Comparison of ENCODE assay signal across 1 cellular context in genomic region chr1:15152318-15153183, GRCh38.
TF ChIP-seq lines count a peak whose summit lies in the region.

No MANE protein-coding gene starts in this region.

TF ChIP-seq in HepG2, 621 proteins besides CTCF, POLR2A, EP300 and RAD21 (continued from another document):
- TF ChIP-seq, protein P1, sequence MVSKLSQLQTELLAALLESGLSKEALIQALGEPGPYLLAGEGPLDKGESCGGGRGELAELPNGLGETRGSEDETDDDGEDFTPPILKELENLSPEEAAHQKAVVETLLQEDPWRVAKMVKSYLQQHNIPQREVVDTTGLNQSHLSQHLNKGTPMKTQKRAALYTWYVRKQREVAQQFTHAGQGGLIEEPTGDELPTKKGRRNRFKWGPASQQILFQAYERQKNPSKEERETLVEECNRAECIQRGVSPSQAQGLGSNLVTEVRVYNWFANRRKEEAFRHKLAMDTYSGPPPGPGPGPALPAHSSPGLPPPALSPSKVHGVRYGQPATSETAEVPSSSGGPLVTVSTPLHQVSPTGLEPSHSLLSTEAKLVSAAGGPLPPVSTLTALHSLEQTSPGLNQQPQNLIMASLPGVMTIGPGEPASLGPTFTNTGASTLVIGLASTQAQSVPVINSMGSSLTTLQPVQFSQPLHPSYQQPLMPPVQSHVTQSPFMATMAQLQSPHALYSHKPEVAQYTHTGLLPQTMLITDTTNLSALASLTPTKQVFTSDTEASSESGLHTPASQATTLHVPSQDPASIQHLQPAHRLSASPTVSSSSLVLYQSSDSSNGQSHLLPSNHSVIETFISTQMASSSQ (IDR thresholded peaks at IDR 0.05; ENCODE audit: low read depth), result no peak
- TF ChIP-seq, protein P1 (CRISPR knock-in tag; IDR thresholded peaks at IDR 0.05; ENCODE audit: borderline replicate concordance), result peak; percentile 34; the same call in 1 of the 2 replicates
- TF ChIP-seq ZMYM4 (CRISPR knock-in tag; IDR thresholded peaks at IDR 0.05) (no peak), SRSF4 (IDR thresholded peaks at IDR 0.05; ENCODE audit: low read depth, low read length, poor library complexity, severe bottlenecking) (no peak), NR2F6 (IDR thresholded peaks at IDR 0.05) (peak; percentile 59), NR2F6 (CRISPR knock-in tag; IDR thresholded peaks at IDR 0.05) (peak; percentile 55; the same call in 1 of the 2 replicates), MEIS2 (CRISPR knock-in tag; IDR thresholded peaks at IDR 0.05) (peak; percentile 31), SRSF9 (IDR thresholded peaks at IDR 0.05; ENCODE audit: borderline replicate concordance, insufficient read depth, low read depth, low read length, poor library complexity, severe bottlenecking) (no peak), ZNF574 (CRISPR knock-in tag; IDR thresholded peaks at IDR 0.05) (peak; percentile 53; the same call in 1 of the 2 replicates), SMC3 (IDR thresholded peaks at IDR 0.05; ENCODE audit: low read length) (peak; percentile 59), E2F1 (CRISPR knock-in tag; IDR thresholded peaks at IDR 0.05) (0 out of 2 replicates have a peak, but pooled peaks have one; percentile 43), SIX4 (CRISPR knock-in tag; IDR thresholded peaks at IDR 0.05) (no peak), FOXA3 (CRISPR knock-in tag; IDR thresholded peaks at IDR 0.05) (peak; percentile 69), HOXA3 (CRISPR knock-in tag; IDR thresholded peaks at IDR 0.05) (peak; percentile 8; the same call in 1 of the 2 replicates), ZNF670 (CRISPR knock-in tag; IDR thresholded peaks at IDR 0.05; ENCODE audit: borderline replicate concordance) (no peak), GATAD2A (CRISPR knock-in tag; IDR thresholded peaks at IDR 0.05) (peak; percentile 66), RBFOX2 (IDR thresholded peaks at IDR 0.05; ENCODE audit: low read depth, low read length) (peak; percentile 85), WIZ (CRISPR knock-in tag; IDR thresholded peaks at IDR 0.05) (no peak)
- TF ChIP-seq, protein P2, sequence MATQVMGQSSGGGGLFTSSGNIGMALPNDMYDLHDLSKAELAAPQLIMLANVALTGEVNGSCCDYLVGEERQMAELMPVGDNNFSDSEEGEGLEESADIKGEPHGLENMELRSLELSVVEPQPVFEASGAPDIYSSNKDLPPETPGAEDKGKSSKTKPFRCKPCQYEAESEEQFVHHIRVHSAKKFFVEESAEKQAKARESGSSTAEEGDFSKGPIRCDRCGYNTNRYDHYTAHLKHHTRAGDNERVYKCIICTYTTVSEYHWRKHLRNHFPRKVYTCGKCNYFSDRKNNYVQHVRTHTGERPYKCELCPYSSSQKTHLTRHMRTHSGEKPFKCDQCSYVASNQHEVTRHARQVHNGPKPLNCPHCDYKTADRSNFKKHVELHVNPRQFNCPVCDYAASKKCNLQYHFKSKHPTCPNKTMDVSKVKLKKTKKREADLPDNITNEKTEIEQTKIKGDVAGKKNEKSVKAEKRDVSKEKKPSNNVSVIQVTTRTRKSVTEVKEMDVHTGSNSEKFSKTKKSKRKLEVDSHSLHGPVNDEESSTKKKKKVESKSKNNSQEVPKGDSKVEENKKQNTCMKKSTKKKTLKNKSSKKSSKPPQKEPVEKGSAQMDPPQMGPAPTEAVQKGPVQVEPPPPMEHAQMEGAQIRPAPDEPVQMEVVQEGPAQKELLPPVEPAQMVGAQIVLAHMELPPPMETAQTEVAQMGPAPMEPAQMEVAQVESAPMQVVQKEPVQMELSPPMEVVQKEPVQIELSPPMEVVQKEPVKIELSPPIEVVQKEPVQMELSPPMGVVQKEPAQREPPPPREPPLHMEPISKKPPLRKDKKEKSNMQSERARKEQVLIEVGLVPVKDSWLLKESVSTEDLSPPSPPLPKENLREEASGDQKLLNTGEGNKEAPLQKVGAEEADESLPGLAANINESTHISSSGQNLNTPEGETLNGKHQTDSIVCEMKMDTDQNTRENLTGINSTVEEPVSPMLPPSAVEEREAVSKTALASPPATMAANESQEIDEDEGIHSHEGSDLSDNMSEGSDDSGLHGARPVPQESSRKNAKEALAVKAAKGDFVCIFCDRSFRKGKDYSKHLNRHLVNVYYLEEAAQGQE (IDR thresholded peaks at IDR 0.05; ENCODE audit: borderline replicate concordance in 1 of 2, low read depth in 1 of 2, low read length in 2 of 2), result peak in 1 of 2 experiments; percentile 47; a peak in 2 of 4 replicates
- TF ChIP-seq, protein P3, sequence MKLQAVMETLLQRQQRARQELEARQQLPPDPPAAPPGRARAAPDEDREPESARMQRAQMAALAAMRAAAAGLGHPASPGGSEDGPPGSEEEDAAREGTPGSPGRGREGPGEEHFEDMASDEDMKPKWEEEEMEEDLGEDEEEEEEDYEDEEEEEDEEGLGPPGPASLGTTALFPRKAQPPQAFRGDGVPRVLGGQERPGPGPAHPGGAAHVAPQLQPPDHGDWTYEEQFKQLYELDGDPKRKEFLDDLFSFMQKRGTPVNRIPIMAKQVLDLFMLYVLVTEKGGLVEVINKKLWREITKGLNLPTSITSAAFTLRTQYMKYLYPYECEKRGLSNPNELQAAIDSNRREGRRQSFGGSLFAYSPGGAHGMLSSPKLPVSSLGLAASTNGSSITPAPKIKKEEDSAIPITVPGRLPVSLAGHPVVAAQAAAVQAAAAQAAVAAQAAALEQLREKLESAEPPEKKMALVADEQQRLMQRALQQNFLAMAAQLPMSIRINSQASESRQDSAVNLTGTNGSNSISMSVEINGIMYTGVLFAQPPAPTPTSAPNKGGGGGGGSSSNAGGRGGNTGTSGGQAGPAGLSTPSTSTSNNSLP (IDR thresholded peaks at IDR 0.05; ENCODE audit: low read depth, low read length), result 0 out of 2 replicates have a peak, but pooled peaks have one; percentile 32
- TF ChIP-seq, protein P4, sequence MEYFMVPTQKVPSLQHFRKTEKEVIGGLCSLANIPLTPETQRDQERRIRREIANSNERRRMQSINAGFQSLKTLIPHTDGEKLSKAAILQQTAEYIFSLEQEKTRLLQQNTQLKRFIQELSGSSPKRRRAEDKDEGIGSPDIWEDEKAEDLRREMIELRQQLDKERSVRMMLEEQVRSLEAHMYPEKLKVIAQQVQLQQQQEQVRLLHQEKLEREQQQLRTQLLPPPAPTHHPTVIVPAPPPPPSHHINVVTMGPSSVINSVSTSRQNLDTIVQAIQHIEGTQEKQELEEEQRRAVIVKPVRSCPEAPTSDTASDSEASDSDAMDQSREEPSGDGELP (IDR thresholded peaks at IDR 0.05; ENCODE audit: borderline replicate concordance, low read depth), result peak; percentile 62; the same call in 1 of the 2 replicates
- TF ChIP-seq, protein P5, sequence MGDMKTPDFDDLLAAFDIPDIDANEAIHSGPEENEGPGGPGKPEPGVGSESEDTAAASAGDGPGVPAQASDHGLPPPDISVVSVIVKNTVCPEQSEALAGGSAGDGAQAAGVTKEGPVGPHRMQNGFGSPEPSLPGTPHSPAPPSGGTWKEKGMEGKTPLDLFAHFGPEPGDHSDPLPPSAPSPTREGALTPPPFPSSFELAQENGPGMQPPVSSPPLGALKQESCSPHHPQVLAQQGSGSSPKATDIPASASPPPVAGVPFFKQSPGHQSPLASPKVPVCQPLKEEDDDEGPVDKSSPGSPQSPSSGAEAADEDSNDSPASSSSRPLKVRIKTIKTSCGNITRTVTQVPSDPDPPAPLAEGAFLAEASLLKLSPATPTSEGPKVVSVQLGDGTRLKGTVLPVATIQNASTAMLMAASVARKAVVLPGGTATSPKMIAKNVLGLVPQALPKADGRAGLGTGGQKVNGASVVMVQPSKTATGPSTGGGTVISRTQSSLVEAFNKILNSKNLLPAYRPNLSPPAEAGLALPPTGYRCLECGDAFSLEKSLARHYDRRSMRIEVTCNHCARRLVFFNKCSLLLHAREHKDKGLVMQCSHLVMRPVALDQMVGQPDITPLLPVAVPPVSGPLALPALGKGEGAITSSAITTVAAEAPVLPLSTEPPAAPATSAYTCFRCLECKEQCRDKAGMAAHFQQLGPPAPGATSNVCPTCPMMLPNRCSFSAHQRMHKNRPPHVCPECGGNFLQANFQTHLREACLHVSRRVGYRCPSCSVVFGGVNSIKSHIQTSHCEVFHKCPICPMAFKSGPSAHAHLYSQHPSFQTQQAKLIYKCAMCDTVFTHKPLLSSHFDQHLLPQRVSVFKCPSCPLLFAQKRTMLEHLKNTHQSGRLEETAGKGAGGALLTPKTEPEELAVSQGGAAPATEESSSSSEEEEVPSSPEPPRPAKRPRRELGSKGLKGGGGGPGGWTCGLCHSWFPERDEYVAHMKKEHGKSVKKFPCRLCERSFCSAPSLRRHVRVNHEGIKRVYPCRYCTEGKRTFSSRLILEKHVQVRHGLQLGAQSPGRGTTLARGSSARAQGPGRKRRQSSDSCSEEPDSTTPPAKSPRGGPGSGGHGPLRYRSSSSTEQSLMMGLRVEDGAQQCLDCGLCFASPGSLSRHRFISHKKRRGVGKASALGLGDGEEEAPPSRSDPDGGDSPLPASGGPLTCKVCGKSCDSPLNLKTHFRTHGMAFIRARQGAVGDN (CRISPR knock-in tag; IDR thresholded peaks at IDR 0.05), result peak; percentile 41
- TF ChIP-seq, protein P6, sequence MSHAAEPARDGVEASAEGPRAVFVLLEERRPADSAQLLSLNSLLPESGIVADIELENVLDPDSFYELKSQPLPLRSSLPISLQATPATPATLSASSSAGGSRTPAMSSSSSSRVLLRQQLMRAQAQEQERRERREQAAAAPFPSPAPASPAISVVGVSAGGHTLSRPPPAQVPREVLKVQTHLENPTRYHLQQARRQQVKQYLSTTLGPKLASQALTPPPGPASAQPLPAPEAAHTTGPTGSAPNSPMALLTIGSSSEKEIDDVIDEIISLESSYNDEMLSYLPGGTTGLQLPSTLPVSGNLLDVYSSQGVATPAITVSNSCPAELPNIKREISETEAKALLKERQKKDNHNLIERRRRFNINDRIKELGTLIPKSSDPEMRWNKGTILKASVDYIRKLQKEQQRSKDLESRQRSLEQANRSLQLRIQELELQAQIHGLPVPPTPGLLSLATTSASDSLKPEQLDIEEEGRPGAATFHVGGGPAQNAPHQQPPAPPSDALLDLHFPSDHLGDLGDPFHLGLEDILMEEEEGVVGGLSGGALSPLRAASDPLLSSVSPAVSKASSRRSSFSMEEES (CRISPR knock-in tag; IDR thresholded peaks at IDR 0.05), result peak; percentile 41
TF ChIP-seq in HepG2: peak in this region for 122.
